In genomic region chr5:176550937-176551336, GRCh38 we compare ENCODE assay signal across 3 cellular contexts. TPM values are rescaled to one million over a fixed set of nuclear protein-coding genes. Genes with fewer than 3 reads are reported as not detected.
"Had no signal": no experiment of that assay in that cellular context is flagged by ENCODE, and none has a peak within 500 bp of the region (broad histone marks: within the 10 kb centered on the region; RNA-seq: fewer than 3 reads in every experiment).

No MANE protein-coding gene starts in this region.

RNA-seq across cellular contexts. Expression of gene CDHR2, which starts 1.8 kb away (rescaled TPM):
- total RNA-seq: omental fat pad, SK-MEL-5, skeletal muscle tissue had no signal
